ENCODE assay signal across 12 cellular contexts in the genomic region with DNA sequence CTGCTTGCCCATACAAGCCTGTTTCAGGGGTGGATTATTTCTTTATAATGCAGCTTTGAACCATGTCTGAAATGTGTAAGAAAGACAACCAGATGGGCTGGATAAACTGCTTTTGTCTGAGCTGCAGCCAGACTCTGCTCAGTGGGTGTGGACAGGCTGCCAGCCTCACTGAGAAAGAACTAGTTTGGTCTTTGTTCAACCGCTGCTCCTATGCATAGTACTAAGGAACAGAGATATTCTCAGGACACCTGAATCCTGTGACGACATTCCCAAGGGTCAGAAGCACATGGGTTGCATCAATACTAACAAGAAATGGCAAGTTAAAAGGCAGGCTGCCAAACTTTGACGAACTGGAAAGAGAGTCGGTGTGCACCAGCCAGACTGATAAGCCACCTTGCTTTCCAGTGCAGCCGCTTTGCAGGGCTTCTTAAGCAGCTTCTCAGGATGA. TPM values are rescaled to one million over a fixed set of nuclear protein-coding genes. Genes with fewer than 3 reads are reported as not detected.
A peak's percentile ranks its signal among the peaks of the same experiment; 100 is the strongest.
DNase-seq lines count a peak whose midpoint lies in the region; ATAC-seq, FAIRE-seq and TF ChIP-seq lines count a peak whose summit lies in the region.
"Had no signal": no experiment of that assay in that cellular context is flagged by ENCODE, and none has a peak within 500 bp of the region (broad histone marks: within the 10 kb centered on the region; RNA-seq: fewer than 3 reads in every experiment).

No MANE protein-coding gene starts in this region.

- H3K9ac ChIP-seq in duodenal mucosa (ENCODE audit: low read depth in 1 of 2, low read length in 2 of 2), result no peak overlapping the region

- CTCF ChIA-PET in Panc1 (lab: Charles Lee), result no interaction called here

- intact Hi-C loops in Panc1 (cut with micrococcal nuclease; ENCODE audit: unreplicated experiment) (no loop called here), left lung (cut with DNase I) (no loop called here)

- H3K9me3 ChIP-seq in Panc1 (ENCODE audit: control insufficient read depth, insufficient read depth, low read depth, low read length) (no peaks in the 10 kb centered on the region), duodenal mucosa (ENCODE audit: control insufficient read depth in 1 of 2, low read length in 2 of 2) (no peaks in the 10 kb centered on the region), left lung (no peaks in the 10 kb centered on the region)

- TF ChIP-seq CTCF in C4-2B (conservative IDR thresholded peaks at IDR 0.05) (no peak), Panc1 (IDR thresholded peaks at IDR 0.05) (no peak), left lung (IDR thresholded peaks at IDR 0.05) (no peak)

- no peaks in the 10 kb centered on the region for H3K36me3 ChIP-seq in Panc1 (ENCODE audit: control insufficient read depth, insufficient read depth, low read length)
- no peaks in the 10 kb centered on the region for H3K36me3 ChIP-seq in duodenal mucosa (ENCODE audit: control insufficient read depth in 1 of 2, insufficient read depth in 2 of 2, low read length in 2 of 2)
- H3K36me3 ChIP-seq in left lung, result no peaks in the 10 kb centered on the region

- H3K27ac ChIP-seq in C4-2B (peak overlapping the region; percentile 31; the same call in 1 of the 2 replicates), Panc1 (ENCODE audit: low read length) (no peak overlapping the region), duodenal mucosa (ENCODE audit: low read depth, low read length) (no peak overlapping the region), left lung (no peak overlapping the region)
- H3K27ac ChIP-seq: SK-N-MC had no signal

- POLR2A ChIA-PET in Panc1 (lab: Charles Lee), result no interaction called here

- ATAC-seq in Panc1 (peak; percentile 73), left lung (peak; percentile 19), HG03025 (IDR thresholded peaks at IDR 0.05; ENCODE audit: low FRiP score, unreplicated experiment) (no peak), HG02588 (IDR thresholded peaks at IDR 0.05; ENCODE audit: unreplicated experiment) (no peak)

- no peak overlapping the region for H3K4me3 ChIP-seq in Panc1 (ENCODE audit: low read depth in 2 of 2, low read length in 2 of 2)
- H3K4me3 ChIP-seq in duodenal mucosa (ENCODE audit: low read depth in 1 of 2, low read length in 2 of 2), result peak overlapping the region; percentile 1 to 12
- no peak overlapping the region for H3K4me3 ChIP-seq in left lung
- H3K4me3 ChIP-seq: SK-N-MC had no signal

- TF ChIP-seq POLR2A in GM12891 (IDR thresholded peaks at IDR 0.05; ENCODE audit: low read depth, low read length), result no peak

- DNase-seq in Panc1 (ENCODE audit: low read depth, low spot score) (no peak), left lung (no peak), GM12891 (ENCODE audit: insufficient read length, low spot score) (no peak), CD1c-positive myeloid dendritic cell (ENCODE audit: extremely low spot score) (no peak)
- DNase-seq: activated CD4-positive, CD25-positive, alpha-beta regulatory T cell treated with anti-CD3 and anti-CD28 coated beads, Interleukin-2, amount 50 U/mL, for 72 hours; activated T-cell treated with anti-CD3 and anti-CD28 coated beads, Interleukin-2, amount 50 U/mL, for 24 hours; NCI-H510A had no signal

- H3K4me1 ChIP-seq in Panc1 (ENCODE audit: control insufficient read depth, insufficient read depth, low read length) (no peaks in the 10 kb centered on the region), duodenal mucosa (ENCODE audit: control insufficient read depth in 1 of 2, insufficient read depth in 2 of 2, low read length in 2 of 2) (peaks cover 42 to 55% of the 10 kb centered on the region in 2 donors), left lung (peaks cover 0 to 4% of the 10 kb centered on the region in 2 donors)

- H3K27me3 ChIP-seq in Panc1 (ENCODE audit: control insufficient read depth, insufficient read depth, low read length), result no peaks in the 10 kb centered on the region
- H3K27me3 ChIP-seq in duodenal mucosa (ENCODE audit: control insufficient read depth in 1 of 2, insufficient read depth in 2 of 2, low read length in 2 of 2), result no peaks in the 10 kb centered on the region
- H3K27me3 ChIP-seq in left lung, result no peaks in the 10 kb centered on the region

- no TSS peak for BruUV-seq in Panc1 (replicated peaks; lab: Mats Ljungman, UMichigan)

- FAIRE-seq in GM12891 (lab: Jason Lieb, UNC), result no peak

- in situ Hi-C loops in Panc1 (cut with HindIII; ENCODE audit: low pct_unique_long_range_greater_than_20kb, low sequenced_read_pairs), result no loop called here

TF ChIP-seq in GM12891, 5 proteins besides CTCF, POLR2A, EP300 and RAD21:
- TF ChIP-seq POU2F2 (IDR thresholded peaks at IDR 0.05; ENCODE audit: low read depth, low read length), result no peak
- TF ChIP-seq SPI1 (IDR thresholded peaks at IDR 0.05; ENCODE audit: low read depth, low read length), result no peak

RNA-seq across cellular contexts. Expression of gene PLD1, which starts 57.2 kb away (rescaled TPM):
- 20.6 TPM for total RNA-seq in Panc1 (2021; ENCODE audit: unreplicated experiment)
- polyA plus RNA-seq in Panc1 (2012; ENCODE audit: insufficient read length), result 6.7 TPM
- total RNA-seq in left lung, result 10 to 100 TPM; 18.5 to 18.7 TPM
- polyA plus RNA-seq in GM12891 (2012; ENCODE audit: low read depth, missing spikeins), result 1.5 TPM

Comparison
In these comparisons a context has a peak if more than half of its experiments do, and no peak if none do; other contexts are left out.
1. ATAC-seq: peak in Panc1 (single experiment) and left lung (single experiment); none in HG03025 (single experiment) and HG02588 (single experiment).
2. H3K4me3 ChIP-seq: peak in duodenal mucosa (2 of 2); none in Panc1 (0 of 2) and left lung (0 of 2).